In genomic region chr4:164894725-164895124, GRCh38 we compare ENCODE assay signal across 16 cellular contexts. TPM values are rescaled to one million over a fixed set of nuclear protein-coding genes. Genes with fewer than 3 reads are reported as not detected.
DNase-seq lines count a peak whose midpoint lies in the region; ATAC-seq and TF ChIP-seq lines count a peak whose summit lies in the region.
"Had no signal": no experiment of that assay in that cellular context is flagged by ENCODE, and none has a peak within 500 bp of the region (broad histone marks: within the 10 kb centered on the region; RNA-seq: fewer than 3 reads in every experiment).

No MANE protein-coding gene starts in this region.

- no peaks in the 10 kb centered on the region for H3K4me1 ChIP-seq in ACC112 (ENCODE audit: control insufficient read depth, insufficient read depth, low read length, unreplicated experiment)
- H3K4me1 ChIP-seq: spleen had no signal

- H3K4me3 ChIP-seq in ACC112 (ENCODE audit: low read depth, low read length): peak overlapping the region; percentile 17; the same call in 1 of the 2 replicates
- H3K4me3 ChIP-seq: coronary artery, spleen had no signal

- H3K27ac ChIP-seq in ACC112 (ENCODE audit: low read depth, low read length): no peak overlapping the region
- H3K27ac ChIP-seq: coronary artery, spleen had no signal

- H2AFZ ChIP-seq in ACC112 (ENCODE audit: low read length, unreplicated experiment): peak overlapping the region; percentile 55

- DNase-seq in occipital lobe (lab: John Stamatoyannopoulos, UW) (no peak), NCI-H2107 (lab: John Stamatoyannopoulos, UW) (no peak), islet precursor cell (no peak), erythroblast (lab: John Stamatoyannopoulos, UW) (no peak)
- DNase-seq: 8988T, foreskin fibroblast, left colon, NCI-H187 treated with DMSO at 0.1 percent for 48 hours, nephron progenitor cell, spleen had no signal

- H3K79me2 ChIP-seq in ACC112 (ENCODE audit: control insufficient read depth, insufficient read depth, low read length, unreplicated experiment): no peaks in the 10 kb centered on the region

- H3K36me3 ChIP-seq in ACC112 (ENCODE audit: insufficient read depth, low read length): no peaks in the 10 kb centered on the region
- H3K36me3 ChIP-seq: spleen had no signal

- no peak for TF ChIP-seq POLR2A in erythroblast (IDR thresholded peaks at IDR 0.05; ENCODE audit: low read length)

- H3K27me3 ChIP-seq in ACC112 (ENCODE audit: insufficient read depth, low read length): peaks cover 22% of the 10 kb centered on the region

- ATAC-seq in GM19351 (IDR thresholded peaks at IDR 0.05; ENCODE audit: unreplicated experiment) (peak; percentile 81), HG02588 (IDR thresholded peaks at IDR 0.05; ENCODE audit: unreplicated experiment) (peak; percentile 71), HG03280 (IDR thresholded peaks at IDR 0.05; ENCODE audit: unreplicated experiment) (peak; percentile 72)
- ATAC-seq: left colon had no signal

RNA-seq across cellular contexts. Expression of gene APELA, which starts 17.7 kb away (rescaled TPM):
- not detected for total RNA-seq in occipital lobe
- total RNA-seq: activated CD8-positive, alpha-beta memory T cell treated with anti-CD3 and anti-CD28 coated beads for 36 hours; left colon; spleen had no signal
